Comparison of ENCODE assay signal across 17 cellular contexts in genomic region chr22:49269928-49270327, GRCh38.
"Had no signal": no experiment of that assay in that cellular context is flagged by ENCODE, and none has a peak within 500 bp of the region (broad histone marks: within the 10 kb centered on the region; RNA-seq: fewer than 3 reads in every experiment).

No MANE protein-coding gene starts in this region.

- DNase-seq: activated CD4-positive, alpha-beta memory T cell treated with anti-CD3 and anti-CD28 coated beads, Interleukin-2, amount 10 ng/mL, durations not matched to agents 7 days and 5 days; activated gamma-delta T cell treated with Interleukin-2 at 50 U/mL for 16 hours; activated T-cell treated with anti-CD3 and anti-CD28 coated beads, Interleukin-2, amount 50 U/mL, for 48 hours; colonic mucosa; effector CD4-positive, alpha-beta T cell; heart left ventricle; left cardiac atrium; mucosa of descending colon; naive thymus-derived CD8-positive, alpha-beta T cell; occipital lobe; psoas muscle; right lobe of liver; stimulated activated CD4-positive, alpha-beta T cell treated with anti-CD3 and anti-CD28 coated beads, Interleukin-2, amount 100 ng/mL, for 24 hours; stimulated activated naive CD4-positive, alpha-beta T cell treated with Interleukin-2 at 50 U/mL for 16 hours; T-helper 17 cell had no signal

- H3K9me3 ChIP-seq: colonic mucosa, heart left ventricle, mucosa of descending colon, psoas muscle, right lobe of liver, suprapubic skin had no signal

- H3K4me1 ChIP-seq: colonic mucosa, heart left ventricle, psoas muscle, right lobe of liver, suprapubic skin had no signal

- H3K36me3 Mint-ChIP-seq: naive thymus-derived CD8-positive, alpha-beta T cell had no signal

- H3K9me3 Mint-ChIP-seq: activated CD4-positive, alpha-beta memory T cell treated with anti-CD3 and anti-CD28 coated beads, Interleukin-2, amount 10 ng/mL, durations not matched to agents 7 days and 5 days; naive thymus-derived CD8-positive, alpha-beta T cell had no signal

- ATAC-seq: heart left ventricle; left cardiac atrium; mucosa of descending colon; naive thymus-derived CD8-positive, alpha-beta T cell; psoas muscle; right lobe of liver; T-helper 17 cell had no signal

- H3K4me3 Mint-ChIP-seq: activated CD4-positive, alpha-beta memory T cell treated with anti-CD3 and anti-CD28 coated beads, Interleukin-2, amount 10 ng/mL, durations not matched to agents 7 days and 5 days; naive thymus-derived CD8-positive, alpha-beta T cell; T-helper 17 cell had no signal

- H3K4me1 Mint-ChIP-seq: activated CD4-positive, alpha-beta memory T cell treated with anti-CD3 and anti-CD28 coated beads, Interleukin-2, amount 10 ng/mL, durations not matched to agents 7 days and 5 days; T-helper 17 cell had no signal

- H3K36me3 ChIP-seq: cardiac muscle cell, colonic mucosa, heart left ventricle, right lobe of liver, suprapubic skin had no signal

- H3K27me3 ChIP-seq: colonic mucosa, right lobe of liver had no signal

- H3K4me3 ChIP-seq: cardiac muscle cell, colonic mucosa, heart left ventricle, mucosa of descending colon, psoas muscle, right lobe of liver, suprapubic skin had no signal

- H3K27ac ChIP-seq: cardiac muscle cell, colonic mucosa, heart left ventricle, psoas muscle, right lobe of liver, suprapubic skin had no signal

- H3K27ac Mint-ChIP-seq: activated CD4-positive, alpha-beta memory T cell treated with anti-CD3 and anti-CD28 coated beads, Interleukin-2, amount 10 ng/mL, durations not matched to agents 7 days and 5 days; T-helper 17 cell had no signal
